In the genomic region with DNA sequence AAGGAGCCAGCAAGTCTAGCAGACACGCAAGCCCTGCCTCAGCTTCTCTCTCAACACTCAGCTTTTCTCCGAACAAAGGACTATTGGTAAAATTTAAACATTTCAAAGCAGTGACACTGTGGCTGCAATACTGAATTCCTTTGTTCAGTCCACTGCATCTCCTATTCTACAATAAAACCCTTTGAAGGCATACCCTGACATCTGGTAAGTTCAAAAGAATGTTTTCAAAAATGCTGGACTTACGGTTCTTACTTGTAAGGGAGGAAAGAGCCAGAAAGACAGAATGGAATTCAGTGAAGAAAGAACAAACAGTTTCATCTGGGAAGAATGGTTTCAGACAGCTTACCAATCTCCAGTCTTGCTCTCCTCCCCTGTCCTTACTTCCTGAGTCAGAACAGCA, we compare ENCODE assay signal across 33 cellular contexts. TPM values are rescaled to one million over a fixed set of nuclear protein-coding genes. Genes with fewer than 3 reads are reported as not detected.
"Had no signal": no experiment of that assay in that cellular context is flagged by ENCODE, and none has a peak within 500 bp of the region (broad histone marks: within the 10 kb centered on the region; RNA-seq: fewer than 3 reads in every experiment).

No MANE protein-coding gene starts in this region.

- H3K27me3 ChIP-seq: body of pancreas, breast epithelium had no signal

- H3K4me1 Mint-ChIP-seq: activated CD4-positive, alpha-beta T cell treated with anti-CD3 and anti-CD28 coated beads, Interleukin-2, amount 10 ng/mL, durations not matched to agents 24 days and 14 days; activated naive CD4-positive, alpha-beta T cell treated with anti-CD3 and anti-CD28 coated beads, Interleukin-2, amount 50 U/mL, for 24 hours; activated naive CD8-positive, alpha-beta T cell treated with anti-CD3 and anti-CD28 coated beads, Interleukin-2, amount 10 ng/mL, durations not matched to agents 7 days and 5 days had no signal

- H3K36me3 Mint-ChIP-seq: activated naive CD4-positive, alpha-beta T cell treated with anti-CD3 and anti-CD28 coated beads, Interleukin-2, amount 50 U/mL, for 24 hours; activated naive CD8-positive, alpha-beta T cell treated with anti-CD3 and anti-CD28 coated beads, Interleukin-2, amount 10 ng/mL, durations not matched to agents 7 days and 5 days had no signal

- H3K4me2 ChIP-seq: PC-9 had no signal

- H3K9me3 ChIP-seq: body of pancreas, breast epithelium had no signal

- H3K4me3 Mint-ChIP-seq: activated CD4-positive, alpha-beta T cell treated with anti-CD3 and anti-CD28 coated beads, Interleukin-2, amount 10 ng/mL, durations not matched to agents 24 days and 14 days; activated CD8-positive, alpha-beta T cell treated with anti-CD3 and anti-CD28 coated beads for 36 hours; activated naive CD4-positive, alpha-beta T cell treated with anti-CD3 and anti-CD28 coated beads, Interleukin-2, amount 50 U/mL, for 24 hours; activated naive CD8-positive, alpha-beta T cell treated with anti-CD3 and anti-CD28 coated beads, Interleukin-2, amount 10 ng/mL, durations not matched to agents 7 days and 5 days; activated T-cell treated with anti-CD3 and anti-CD28 coated beads, Interleukin-2, amount 50 U/mL, for 72 hours; T-helper 1 cell treated with Interleukin-12 subunit alpha and Interleukin-12 subunit beta and Interleukin-4 antibody, amounts not matched to agents 30 μg/mL and 1 μg/mL, for 36 hours; T-helper 2 cell treated with Interferon-gamma antibody and Interleukin-4, amounts not matched to agents 5 μg/mL and 100 μg/mL, for 36 hours had no signal

- H3K36me3 ChIP-seq: breast epithelium had no signal

- H3K4me1 ChIP-seq: body of pancreas, breast epithelium had no signal

- H2AFZ ChIP-seq: PC-9 had no signal

- DNase-seq: activated CD4-positive, alpha-beta T cell treated with anti-CD3 and anti-CD28 coated beads, Interleukin-2, amount 10 ng/mL, durations not matched to agents 24 days and 14 days; activated CD4-positive, alpha-beta T cell treated with anti-CD3 and anti-CD28 coated beads, Interleukin-2, amount 50 U/mL, for 4 hours; activated CD8-positive, alpha-beta T cell treated with anti-CD3 and anti-CD28 coated beads for 36 hours; activated gamma-delta T cell; activated naive CD4-positive, alpha-beta T cell treated with Interleukin-2 at 50 U/mL for 16 hours; activated naive CD8-positive, alpha-beta T cell treated with anti-CD3 and anti-CD28 coated beads, Interleukin-2, amount 10 ng/mL, durations not matched to agents 7 days and 5 days; activated T-cell treated with anti-CD3 and anti-CD28 coated beads, Interleukin-2, amount 50 U/mL, for 1 hour; activated T-cell treated with anti-CD3 and anti-CD28 coated beads, Interleukin-2, amount 50 U/mL, for 72 hours; body of pancreas; Karpas-422; KBM-7; NCI-H1105; NCI-H1417 treated with DMSO at 0.1 percent for 48 hours; NCI-H187 treated with DMSO at 0.1 percent for 48 hours; NCI-H2081 treated with DMSO at 0.1 percent for 48 hours; NCI-H226; NCI-H524 treated with DMSO at 0.1 percent for 48 hours; NK-92 treated with Interleukin-12 subunit alpha and Interleukin-12 subunit beta, amount 100 ng/mL, for 24 hours; PC-9 had no signal

- H3K27ac ChIP-seq: body of pancreas, breast epithelium, PC-9, RWPE1, SK-N-MC had no signal

- H3K4me3 ChIP-seq: body of pancreas, breast epithelium, PC-9, SK-N-MC had no signal

- H3K27ac Mint-ChIP-seq: activated CD4-positive, alpha-beta T cell treated with anti-CD3 and anti-CD28 coated beads, Interleukin-2, amount 10 ng/mL, durations not matched to agents 24 days and 14 days; activated CD8-positive, alpha-beta T cell treated with anti-CD3 and anti-CD28 coated beads for 36 hours; activated naive CD4-positive, alpha-beta T cell treated with anti-CD3 and anti-CD28 coated beads, Interleukin-2, amount 50 U/mL, for 24 hours; activated naive CD8-positive, alpha-beta T cell treated with anti-CD3 and anti-CD28 coated beads, Interleukin-2, amount 10 ng/mL, durations not matched to agents 7 days and 5 days; activated T-cell treated with anti-CD3 and anti-CD28 coated beads, Interleukin-2, amount 50 U/mL, for 72 hours; activated T-helper 2 cell treated with anti-CD3 and anti-CD28 coated beads, Interferon-gamma antibody, Interleukin-2, Interleukin-4, amounts not matched to agents 10 μg/mL and 5 μg/mL and 100 μg/mL, durations not matched to agents 14 hours and 24 hours and 36 hours; T-helper 1 cell treated with Interleukin-12 subunit alpha and Interleukin-12 subunit beta and Interleukin-4 antibody, amounts not matched to agents 30 μg/mL and 1 μg/mL, for 36 hours; T-helper 2 cell treated with Interferon-gamma antibody and Interleukin-4, amounts not matched to agents 5 μg/mL and 100 μg/mL, for 36 hours had no signal

- H3K9me3 Mint-ChIP-seq: activated naive CD4-positive, alpha-beta T cell treated with anti-CD3 and anti-CD28 coated beads, Interleukin-2, amount 50 U/mL, for 24 hours had no signal

- ATAC-seq: activated CD8-positive, alpha-beta T cell treated with anti-CD3 and anti-CD28 coated beads for 36 hours; activated T-cell treated with anti-CD3 and anti-CD28 coated beads, Interleukin-2, amount 50 U/mL, for 72 hours; body of pancreas; Right ventricle myocardium inferior had no signal

- H3K27me3 Mint-ChIP-seq: activated CD4-positive, alpha-beta T cell treated with anti-CD3 and anti-CD28 coated beads, Interleukin-2, amount 10 ng/mL, durations not matched to agents 24 days and 14 days; activated CD8-positive, alpha-beta T cell treated with anti-CD3 and anti-CD28 coated beads for 36 hours; activated naive CD4-positive, alpha-beta T cell treated with anti-CD3 and anti-CD28 coated beads, Interleukin-2, amount 50 U/mL, for 24 hours; activated naive CD8-positive, alpha-beta T cell treated with anti-CD3 and anti-CD28 coated beads, Interleukin-2, amount 10 ng/mL, durations not matched to agents 7 days and 5 days had no signal

RNA-seq across cellular contexts. Expression of a gene that starts 12.7 kb away (rescaled TPM):
- total RNA-seq: activated CD4-positive, alpha-beta T cell treated with anti-CD3 and anti-CD28 coated beads, Interleukin-2, amount 10 ng/mL, durations not matched to agents 24 days and 14 days; activated CD8-positive, alpha-beta memory T cell treated with anti-CD3 and anti-CD28 coated beads for 36 hours; activated CD8-positive, alpha-beta T cell treated with anti-CD3 and anti-CD28 coated beads for 36 hours; activated naive CD8-positive, alpha-beta T cell treated with anti-CD3 and anti-CD28 coated beads, Interleukin-2, amount 10 ng/mL, durations not matched to agents 7 days and 5 days; activated T-cell treated with anti-CD3 and anti-CD28 coated beads, Interleukin-2, amount 50 U/mL, for 72 hours; activated T-helper 2 cell treated with anti-CD3 and anti-CD28 coated beads, Interferon-gamma antibody, Interleukin-2, Interleukin-4, amounts not matched to agents 10 μg/mL and 5 μg/mL and 100 μg/mL, durations not matched to agents 14 hours and 24 hours and 36 hours; astrocyte; body of pancreas; breast epithelium; cardiac septum; MCF 10A; NCI-H460; PC-9; Right ventricle myocardium inferior had no signal
- polyA plus RNA-seq: adipose tissue had no signal

RNA-seq across cellular contexts. Expression of a gene that starts 18.2 kb away (rescaled TPM):
- total RNA-seq: activated CD4-positive, alpha-beta T cell treated with anti-CD3 and anti-CD28 coated beads, Interleukin-2, amount 10 ng/mL, durations not matched to agents 24 days and 14 days; activated CD8-positive, alpha-beta memory T cell treated with anti-CD3 and anti-CD28 coated beads for 36 hours; activated CD8-positive, alpha-beta T cell treated with anti-CD3 and anti-CD28 coated beads for 36 hours; activated naive CD8-positive, alpha-beta T cell treated with anti-CD3 and anti-CD28 coated beads, Interleukin-2, amount 10 ng/mL, durations not matched to agents 7 days and 5 days; activated T-cell treated with anti-CD3 and anti-CD28 coated beads, Interleukin-2, amount 50 U/mL, for 72 hours; activated T-helper 2 cell treated with anti-CD3 and anti-CD28 coated beads, Interferon-gamma antibody, Interleukin-2, Interleukin-4, amounts not matched to agents 10 μg/mL and 5 μg/mL and 100 μg/mL, durations not matched to agents 14 hours and 24 hours and 36 hours; astrocyte; body of pancreas; breast epithelium; cardiac septum; MCF 10A; NCI-H460; PC-9; Right ventricle myocardium inferior had no signal
- polyA plus RNA-seq: adipose tissue had no signal

RNA-seq across cellular contexts. Expression of a gene that starts 20.9 kb away (rescaled TPM):
- total RNA-seq: activated CD4-positive, alpha-beta T cell treated with anti-CD3 and anti-CD28 coated beads, Interleukin-2, amount 10 ng/mL, durations not matched to agents 24 days and 14 days; activated CD8-positive, alpha-beta memory T cell treated with anti-CD3 and anti-CD28 coated beads for 36 hours; activated CD8-positive, alpha-beta T cell treated with anti-CD3 and anti-CD28 coated beads for 36 hours; activated naive CD8-positive, alpha-beta T cell treated with anti-CD3 and anti-CD28 coated beads, Interleukin-2, amount 10 ng/mL, durations not matched to agents 7 days and 5 days; activated T-cell treated with anti-CD3 and anti-CD28 coated beads, Interleukin-2, amount 50 U/mL, for 72 hours; activated T-helper 2 cell treated with anti-CD3 and anti-CD28 coated beads, Interferon-gamma antibody, Interleukin-2, Interleukin-4, amounts not matched to agents 10 μg/mL and 5 μg/mL and 100 μg/mL, durations not matched to agents 14 hours and 24 hours and 36 hours; astrocyte; body of pancreas; breast epithelium; cardiac septum; MCF 10A; NCI-H460; PC-9; Right ventricle myocardium inferior had no signal
- polyA plus RNA-seq: adipose tissue had no signal

RNA-seq across cellular contexts. Expression of a gene that starts 41.1 kb away (rescaled TPM):
- total RNA-seq: activated CD4-positive, alpha-beta T cell treated with anti-CD3 and anti-CD28 coated beads, Interleukin-2, amount 10 ng/mL, durations not matched to agents 24 days and 14 days; activated CD8-positive, alpha-beta memory T cell treated with anti-CD3 and anti-CD28 coated beads for 36 hours; activated CD8-positive, alpha-beta T cell treated with anti-CD3 and anti-CD28 coated beads for 36 hours; activated naive CD8-positive, alpha-beta T cell treated with anti-CD3 and anti-CD28 coated beads, Interleukin-2, amount 10 ng/mL, durations not matched to agents 7 days and 5 days; activated T-cell treated with anti-CD3 and anti-CD28 coated beads, Interleukin-2, amount 50 U/mL, for 72 hours; activated T-helper 2 cell treated with anti-CD3 and anti-CD28 coated beads, Interferon-gamma antibody, Interleukin-2, Interleukin-4, amounts not matched to agents 10 μg/mL and 5 μg/mL and 100 μg/mL, durations not matched to agents 14 hours and 24 hours and 36 hours; astrocyte; body of pancreas; breast epithelium; cardiac septum; MCF 10A; NCI-H460; PC-9; Right ventricle myocardium inferior had no signal
- polyA plus RNA-seq: adipose tissue had no signal

RNA-seq across cellular contexts. Expression of a gene that starts 42.3 kb away (rescaled TPM):
- total RNA-seq: activated CD4-positive, alpha-beta T cell treated with anti-CD3 and anti-CD28 coated beads, Interleukin-2, amount 10 ng/mL, durations not matched to agents 24 days and 14 days; activated CD8-positive, alpha-beta memory T cell treated with anti-CD3 and anti-CD28 coated beads for 36 hours; activated CD8-positive, alpha-beta T cell treated with anti-CD3 and anti-CD28 coated beads for 36 hours; activated naive CD8-positive, alpha-beta T cell treated with anti-CD3 and anti-CD28 coated beads, Interleukin-2, amount 10 ng/mL, durations not matched to agents 7 days and 5 days; activated T-cell treated with anti-CD3 and anti-CD28 coated beads, Interleukin-2, amount 50 U/mL, for 72 hours; activated T-helper 2 cell treated with anti-CD3 and anti-CD28 coated beads, Interferon-gamma antibody, Interleukin-2, Interleukin-4, amounts not matched to agents 10 μg/mL and 5 μg/mL and 100 μg/mL, durations not matched to agents 14 hours and 24 hours and 36 hours; astrocyte; body of pancreas; breast epithelium; cardiac septum; MCF 10A; NCI-H460; PC-9; Right ventricle myocardium inferior had no signal
- polyA plus RNA-seq: adipose tissue had no signal
